Comparison of ENCODE assay signal across 9 cellular contexts in genomic region chr1:113813218-113813617, GRCh38. TPM values are rescaled to one million over a fixed set of nuclear protein-coding genes. Genes with fewer than 3 reads are reported as not detected.
A peak's percentile ranks its signal among the peaks of the same experiment; 100 is the strongest.
DNase-seq lines count a peak whose midpoint lies in the region; ATAC-seq, FAIRE-seq and TF ChIP-seq lines count a peak whose summit lies in the region.
"Had no signal": no experiment of that assay in that cellular context is flagged by ENCODE, and none has a peak within 500 bp of the region (broad histone marks: within the 10 kb centered on the region; RNA-seq: fewer than 3 reads in every experiment).

No MANE protein-coding gene starts in this region.

- no peaks in the 10 kb centered on the region for H3K9me3 Mint-ChIP-seq in Caco-2 (ENCODE audit: unreplicated experiment)

- no peak for TF ChIP-seq RAD21 in K562 (CRISPR knock-in tag; conservative IDR thresholded peaks at IDR 0.05 in 1 of 2, IDR thresholded peaks at IDR 0.05 in 1 of 2)

- H3K9ac ChIP-seq in KMS-11 (no peak overlapping the region), K562 (ENCODE audit: insufficient read depth in 1 of 2, low read depth in 2 of 2, low read length in 2 of 2) (peak overlapping the region in 1 of 2 experiments; percentile 93; a peak in 2 of 4 replicates)

- DNase-seq in Caco-2 (no peak), K562 (ENCODE audit: extremely low read depth in 1 of 4, low spot score in 3 of 4) (peak in 1 of 4 experiments; percentile 31), osteoblast (ENCODE audit: insufficient read length, low spot score, missing footprints) (no peak), islet precursor cell (no peak), GM19240 (ENCODE audit: insufficient read length, low spot score) (no peak)
- DNase-seq: NCI-H1092 had no signal

- no peaks in the 10 kb centered on the region for H3K27me3 ChIP-seq in Caco-2 (replicated peaks; ENCODE audit: control insufficient read depth, insufficient read depth, low read length)
- no peaks in the 10 kb centered on the region for H3K27me3 ChIP-seq in KMS-11 (ENCODE audit: insufficient read depth, low read depth)
- H3K27me3 ChIP-seq in K562 (ENCODE audit: control insufficient read depth in 2 of 2, insufficient read depth in 2 of 2, low read length in 2 of 2), result no peaks in the 10 kb centered on the region
- H3K27me3 ChIP-seq in osteoblast (ENCODE audit: insufficient read depth, low read length), result no peaks in the 10 kb centered on the region

- WGBS in K562 (ENCODE audit: insufficient coverage, low coverage, missing lambda C conversion rate), result 85% methylated on average over 13 of the region's 15 CpGs

- H3K4me3 ChIP-seq in Caco-2 (ENCODE audit: low read depth, low read length) (no peak overlapping the region), KMS-11 (IDR thresholded peaks at IDR 0.05; ENCODE audit: insufficient read depth, low read depth, low read length) (no peak overlapping the region), K562 (no peak overlapping the region), osteoblast (ENCODE audit: insufficient read depth, low read length) (no peak overlapping the region)

- H3K79me2 ChIP-seq in KMS-11 (ENCODE audit: insufficient read depth, low read depth) (peaks cover 35% of the 10 kb centered on the region), K562 (ENCODE audit: control insufficient read depth, insufficient read depth, low read length) (peaks cover 39% of the 10 kb centered on the region), osteoblast (ENCODE audit: insufficient read depth, low read length) (peaks cover 39% of the 10 kb centered on the region)

- H3K9me3 ChIP-seq in Caco-2 (no peaks in the 10 kb centered on the region), K562 (replicated peaks; ENCODE audit: control insufficient read depth, insufficient read depth, low read depth, low read length) (no peaks in the 10 kb centered on the region; the same call in 1 of the 2 replicates), osteoblast (ENCODE audit: low read depth, low read length) (no peaks in the 10 kb centered on the region)

- no peaks in the 10 kb centered on the region for H3K27me3 Mint-ChIP-seq in Caco-2 (ENCODE audit: insufficient read depth, unreplicated experiment)

- POLR2A ChIA-PET in Caco-2 (lab: Charles Lee) (no interaction called here), K562 (lab: Yijun Ruan, JAX) (interaction anchor here (1.1 to 2.1 kb wide), 4 partner anchors 10 to 55 kb away, joined by 3 to 11 read pairs (median 4); no protein-coding TSS in a partner anchor)

- H3K36me3 ChIP-seq in Caco-2 (ENCODE audit: control insufficient read depth, insufficient read depth, low read length), result no peaks in the 10 kb centered on the region
- no peaks in the 10 kb centered on the region for H3K36me3 ChIP-seq in KMS-11 (ENCODE audit: insufficient read depth)
- peaks cover 6% of the 10 kb centered on the region; the same call in 2 of the 3 replicates for H3K36me3 ChIP-seq in K562 (ENCODE audit: control insufficient read depth, insufficient read depth, low read length)
- no peaks in the 10 kb centered on the region for H3K36me3 ChIP-seq in osteoblast (ENCODE audit: insufficient read depth, low read length)

- H3K27ac Mint-ChIP-seq in Caco-2 (ENCODE audit: unreplicated experiment), result peak overlapping the region; percentile 70

- H3K4me1 ChIP-seq in Caco-2, result peaks cover 8% of the 10 kb centered on the region
- peaks cover 21% of the 10 kb centered on the region for H3K4me1 ChIP-seq in KMS-11 (ENCODE audit: low read depth, poor library complexity, severe bottlenecking)
- H3K4me1 ChIP-seq in K562 (replicated peaks in 1 of 2; ENCODE audit: control insufficient read depth in 2 of 2, insufficient read depth in 2 of 2, low read length in 2 of 2), result peaks cover 10% of the 10 kb centered on the region in 2 experiments; a peak in 4 of 5 replicates
- peaks cover 15% of the 10 kb centered on the region for H3K4me1 ChIP-seq in osteoblast (ENCODE audit: insufficient read depth, low read length)

- no peak for TF ChIP-seq EP300 in K562 (IDR thresholded peaks at IDR 0.05; ENCODE audit: low read length)

- CTCF ChIA-PET in Caco-2 (lab: Charles Lee), result no interaction called here
- CTCF ChIA-PET in K562 (lab: Yijun Ruan, JAX; ENCODE audit: low intra/inter-chr PET ratio), result interaction anchor here (0.5 kb wide), 1 partner anchor 27 kb away, joined by 3 read pairs; no protein-coding TSS in a partner anchor

- H3K27ac ChIP-seq in KMS-11 (peak overlapping the region; percentile 79; the same call in 1 of the 2 replicates), K562 (ENCODE audit: extremely low read depth, low read depth, low read length) (peak overlapping the region; percentile 93), osteoblast (ENCODE audit: low read depth, low read length) (no peak overlapping the region)

- peak overlapping the region; percentile 77 for H3K4me3 Mint-ChIP-seq in Caco-2 (ENCODE audit: unreplicated experiment)

- H3K4me1 Mint-ChIP-seq in Caco-2 (ENCODE audit: low read depth, unreplicated experiment), result no peaks in the 10 kb centered on the region

- H3K36me3 Mint-ChIP-seq in Caco-2 (ENCODE audit: insufficient read depth, unreplicated experiment), result no peaks in the 10 kb centered on the region

- H3K4me2 ChIP-seq in KMS-11, result peak overlapping the region; percentile 82; the same call in 1 of the 2 replicates
- H3K4me2 ChIP-seq in K562 (ENCODE audit: insufficient read depth, low read length), result peak overlapping the region; percentile 70; the same call in 1 of the 2 replicates
- peak overlapping the region; percentile 92 for H3K4me2 ChIP-seq in osteoblast (ENCODE audit: insufficient read depth, low read length)

- no TSS peak for BruUV-seq in Caco-2 (replicated peaks; lab: Mats Ljungman, UMichigan)
- no TSS peak for BruUV-seq in K562 (replicated peaks; lab: Mats Ljungman, UMichigan)

- H2AFZ ChIP-seq in KMS-11 (ENCODE audit: low read depth) (no peak overlapping the region; the same call in 1 of the 2 replicates), K562 (ENCODE audit: low read depth, low read length) (peak overlapping the region; percentile 75), osteoblast (ENCODE audit: low read length) (peak overlapping the region; percentile 96)

- TF ChIP-seq POLR2A in K562 (conservative IDR thresholded peaks at IDR 0.05), result no peak

- intact Hi-C loops in Caco-2 (cut with micrococcal nuclease; ENCODE audit: unreplicated experiment) (loop anchor here (2.0 kb wide), 1 partner anchor 54 kb away; the partner anchor contains the start of gene PHTF1), K562 (cut with micrococcal nuclease) (loop anchor here (2.0 to 5.0 kb wide), 2 partner anchors 54 to 136 kb away; partner anchors contain the start of gene PHTF1)

- TF ChIP-seq CTCF in Caco-2 (IDR thresholded peaks at IDR 0.05; ENCODE audit: insufficient read depth in 1 of 2, low read depth in 1 of 2, low read length in 1 of 2, severe bottlenecking in 1 of 2, unreplicated experiment in 1 of 2) (no peak), KMS-11 (conservative IDR thresholded peaks at IDR 0.05; ENCODE audit: low read depth, low read length) (no peak), K562 (IDR thresholded peaks at IDR 0.05 in 2 of 3, conservative IDR thresholded peaks at IDR 0.05 in 1 of 3; ENCODE audit: insufficient read depth in 2 of 3, low read depth in 1 of 3, low read length in 3 of 3) (no peak), osteoblast (IDR thresholded peaks at IDR 0.05; ENCODE audit: extremely low read depth, low read depth, low read length) (no peak)

- in situ Hi-C loops in K562 (cut with MboI), result no loop called here

- no peaks in the 10 kb centered on the region for H3K9me1 ChIP-seq in K562 (ENCODE audit: control insufficient read depth, insufficient read depth, low read length)

- H4K20me1 ChIP-seq in KMS-11 (ENCODE audit: insufficient read depth) (no peaks in the 10 kb centered on the region), K562 (replicated peaks; ENCODE audit: control insufficient read depth, insufficient read depth, low read length) (peaks cover 12% of the 10 kb centered on the region; the same call in 1 of the 2 replicates), osteoblast (ENCODE audit: insufficient read depth, low read length) (peaks cover 9% of the 10 kb centered on the region)

- FAIRE-seq in K562 (lab: Jason Lieb, UNC), result no peak

- ATAC-seq in K562, result no peak
- ATAC-seq in HG03520 (IDR thresholded peaks at IDR 0.05; ENCODE audit: unreplicated experiment), result no peak
- no peak for ATAC-seq in GM19324 (IDR thresholded peaks at IDR 0.05; ENCODE audit: low FRiP score, unreplicated experiment)

RNA-seq across cellular contexts. Expression of gene RSBN1, which starts 0.9 kb away (rescaled TPM):
- total RNA-seq in Caco-2 (2022) (7.3 and 11.5 TPM in 2 replicates), K562 (2014; rRNA removed) (12.6 and 13.7 TPM in 2 replicates), K562 (2014; rRNA removed; fragmentation: Illumina TruSeq; extraction: Trizol) (15.4 and 17.2 TPM in 2 replicates), K562 (2015; rRNA removed; fragmentation: Illumina TruSeq; extraction: Trizol) (17.2 and 18.2 TPM in 2 replicates), K562 (2021) (17.6 and 20.3 TPM in 2 replicates), osteoblast (14.5 and 15.3 TPM in 2 replicates)
- total RNA-seq in K562 (2011; cell fraction: chromatin; rRNA removed; ENCODE audit: low replicate concordance), result 20.7 and 44.4 TPM in 2 replicates
- 13.0 and 14.0 TPM in 2 replicates for total RNA-seq in K562 (2011; cell fraction: nucleolus; rRNA removed)
- total RNA-seq in K562 (2011; cell fraction: nucleoplasm; rRNA removed), result 15.7 and 19.8 TPM in 2 replicates
- polyA plus RNA-seq in K562 (2011; rRNA removed) (20.7 and 24.3 TPM in 2 replicates), K562 (2014; fragmentation: Illumina TruSeq; extraction: Trizol) (12.2 and 12.6 TPM in 2 replicates), K562 (2014; fragmentation: Nextera tagmentation; extraction: Ambion mirVana) (10 to 100 TPM in 1 of 2 experiments, 1 to 10 TPM in 1; 4.5 to 13.0 TPM), K562 (2014; rRNA removed) (7.2 and 10.2 TPM in 2 replicates)
- 8.9 and 9.2 TPM in 2 replicates for polyA plus RNA-seq in K562 (2011; cell fraction: cytosol; rRNA removed)
- polyA plus RNA-seq in K562 (2011; cell fraction: nucleus; rRNA removed), result 13.6 and 25.6 TPM in 2 replicates
- 9.9 and 11.2 TPM in 2 replicates for polyA plus RNA-seq in K562 (2012)
- polyA minus RNA-seq in K562 (2011; rRNA and poly(A)+ RNA removed), result 149 and 167 TPM in 2 replicates
- polyA minus RNA-seq in K562 (2011; cell fraction: cytosol; rRNA and poly(A)+ RNA removed), result 21.8 and 29.6 TPM in 2 replicates
- 16.6 and 29.9 TPM in 2 replicates for polyA minus RNA-seq in K562 (2011; cell fraction: nucleus; rRNA and poly(A)+ RNA removed)

RNA-seq across cellular contexts. Expression of gene PHTF1, which starts 53.9 kb away (rescaled TPM):
- total RNA-seq in Caco-2 (2022) (10.4 and 12.7 TPM in 2 replicates), K562 (2014; rRNA removed) (20.4 and 20.6 TPM in 2 replicates), K562 (2014; rRNA removed; fragmentation: Illumina TruSeq; extraction: Trizol) (28.8 and 32.0 TPM in 2 replicates), K562 (2015; rRNA removed; fragmentation: Illumina TruSeq; extraction: Trizol) (34.4 and 36.2 TPM in 2 replicates), K562 (2021) (26.9 and 28.8 TPM in 2 replicates), osteoblast (41.6 and 42.4 TPM in 2 replicates)
- total RNA-seq in K562 (2011; cell fraction: chromatin; rRNA removed; ENCODE audit: low replicate concordance), result 44.6 and 91.3 TPM in 2 replicates
- 26.8 and 37.5 TPM in 2 replicates for total RNA-seq in K562 (2011; cell fraction: nucleolus; rRNA removed)
- total RNA-seq in K562 (2011; cell fraction: nucleoplasm; rRNA removed), result 55.9 and 69.6 TPM in 2 replicates
- polyA plus RNA-seq in K562 (2011; rRNA removed) (14.7 and 23.0 TPM in 2 replicates), K562 (2014; fragmentation: Illumina TruSeq; extraction: Trizol) (20.7 and 22.5 TPM in 2 replicates), K562 (2014; fragmentation: Nextera tagmentation; extraction: Ambion mirVana) (10 to 100 TPM in 1 of 2 experiments, 1 to 10 TPM in 1; 8.4 to 10.8 TPM), K562 (2014; rRNA removed) (20.9 and 23.8 TPM in 2 replicates)
- polyA plus RNA-seq in K562 (2011; cell fraction: cytosol; rRNA removed), result 9.9 and 11.3 TPM in 2 replicates
- 12.9 and 14.7 TPM in 2 replicates for polyA plus RNA-seq in K562 (2011; cell fraction: nucleus; rRNA removed)
- polyA plus RNA-seq in K562 (2012), result 22.7 and 25.8 TPM in 2 replicates
- 23.9 and 29.9 TPM in 2 replicates for polyA minus RNA-seq in K562 (2011; rRNA and poly(A)+ RNA removed)
- polyA minus RNA-seq in K562 (2011; cell fraction: cytosol; rRNA and poly(A)+ RNA removed), result 11.5 and 15.3 TPM in 2 replicates
- 25.3 and 30.5 TPM in 2 replicates for polyA minus RNA-seq in K562 (2011; cell fraction: nucleus; rRNA and poly(A)+ RNA removed)

RNA-seq across cellular contexts. Expression of gene PTPN22, which starts 58.3 kb away (rescaled TPM):
- total RNA-seq in Caco-2 (2022), result not detected in 2 replicates
- total RNA-seq in K562 (2011; cell fraction: chromatin; rRNA removed; ENCODE audit: low replicate concordance), result 0.53 and 0.81 TPM in 2 replicates
- 0.17 and 0.79 TPM in 2 replicates for total RNA-seq in K562 (2011; cell fraction: nucleolus; rRNA removed)
- total RNA-seq in K562 (2011; cell fraction: nucleoplasm; rRNA removed), result 0.46 and 1.9 TPM in 2 replicates
- 0.82 and 1.3 TPM in 2 replicates for total RNA-seq in K562 (2014; rRNA removed)
- total RNA-seq in K562 (2014; rRNA removed; fragmentation: Illumina TruSeq; extraction: Trizol), result 1.9 and 2.0 TPM in 2 replicates
- 4.6 and 5.3 TPM in 2 replicates for total RNA-seq in K562 (2015; rRNA removed; fragmentation: Illumina TruSeq; extraction: Trizol)
- 1.0 and 1.3 TPM in 2 replicates for total RNA-seq in K562 (2021)
- polyA plus RNA-seq in K562 (2011; rRNA removed), result 0.45 and 0.76 TPM in 2 replicates
- 0.09 and 0.47 TPM in 2 replicates for polyA plus RNA-seq in K562 (2011; cell fraction: cytosol; rRNA removed)
- 0.77 and 0.98 TPM in 2 replicates for polyA plus RNA-seq in K562 (2011; cell fraction: nucleus; rRNA removed)
- polyA plus RNA-seq in K562 (2012), result 2.5 and 7.6 TPM in 2 replicates
- 1.9 and 2.3 TPM in 2 replicates for polyA plus RNA-seq in K562 (2014; fragmentation: Illumina TruSeq; extraction: Trizol)
- polyA plus RNA-seq in K562 (2014; fragmentation: Nextera tagmentation; extraction: Ambion mirVana), result 1 to 10 TPM; 1.1 to 1.6 TPM
- 0.95 and 1.4 TPM in 2 replicates for polyA plus RNA-seq in K562 (2014; rRNA removed)
- polyA minus RNA-seq in K562 (2011; rRNA and poly(A)+ RNA removed), result 0.46 and 2.4 TPM in 2 replicates
- polyA minus RNA-seq in K562 (2011; cell fraction: cytosol; rRNA and poly(A)+ RNA removed), result 0.64 TPM in 1 of 2 replicates, not detected in the other
- polyA minus RNA-seq in K562 (2011; cell fraction: nucleus; rRNA and poly(A)+ RNA removed), result 0.81 and 2.4 TPM in 2 replicates
- total RNA-seq in osteoblast, result 1.1 and 1.8 TPM in 2 replicates
